ENCODE assay signal across 21 cellular contexts in the genomic region with DNA sequence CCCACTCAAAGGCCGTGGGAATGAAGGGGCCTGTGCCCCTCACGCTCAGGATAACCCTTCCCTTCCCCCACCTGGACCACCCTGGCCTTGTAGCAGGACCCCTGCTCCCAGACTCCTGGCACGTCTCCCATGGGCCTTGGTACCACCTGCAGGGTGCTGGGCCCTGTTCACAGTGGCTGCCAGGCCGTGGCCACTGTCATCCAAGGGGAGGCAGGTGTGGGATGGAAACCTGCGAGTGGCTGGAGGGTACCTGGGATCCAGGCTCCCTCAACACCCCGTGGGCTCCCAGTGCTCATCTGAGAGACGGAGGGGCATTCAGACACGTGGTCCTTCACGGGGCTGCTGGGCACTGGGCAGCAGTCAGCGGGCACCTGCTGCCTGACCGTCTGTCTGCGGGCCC.
DNase-seq lines count a peak whose midpoint lies in the region; ATAC-seq and TF ChIP-seq lines count a peak whose summit lies in the region.
"Had no signal": no experiment of that assay in that cellular context is flagged by ENCODE, and none has a peak within 500 bp of the region (broad histone marks: within the 10 kb centered on the region; RNA-seq: fewer than 3 reads in every experiment).

No MANE protein-coding gene starts in this region.

- no peak for ATAC-seq in IMR-90 (ENCODE audit: low read depth)
- no peak for ATAC-seq in right cardiac atrium
- ATAC-seq in gastrocnemius medialis, result no peak
- no peak for ATAC-seq in GM21825 (IDR thresholded peaks at IDR 0.05; ENCODE audit: unreplicated experiment)
- ATAC-seq: GM12878 had no signal

- H3K4me1 ChIP-seq in IMR-90 (ENCODE audit: control insufficient read depth, insufficient read depth, low read length), result peaks cover 17% of the 10 kb centered on the region
- peaks cover 5% of the 10 kb centered on the region for H3K4me1 ChIP-seq in right cardiac atrium (ENCODE audit: control insufficient read depth, insufficient read depth, low read length)
- H3K4me1 ChIP-seq in gastrocnemius medialis, result peaks cover 11 to 29% of the 10 kb centered on the region in 2 donors
- H3K4me1 ChIP-seq: Caco-2 had no signal

- peak overlapping the region; percentile 91 for H2AK5ac ChIP-seq in IMR-90 (ENCODE audit: low read depth, low read length)

- peak overlapping the region; percentile 21 for H3K27ac ChIP-seq in AG04450 (ENCODE audit: low read depth, low read length)
- no peak overlapping the region for H3K27ac ChIP-seq in IMR-90 (ENCODE audit: insufficient read depth, low read length)
- no peak overlapping the region for H3K27ac ChIP-seq in right cardiac atrium (ENCODE audit: low read length)
- peak overlapping the region; percentile 64 to 84 (median 76) for H3K27ac ChIP-seq in gastrocnemius medialis

- dilution Hi-C loops in IMR-90 (cut with HindIII; ENCODE audit: low sequenced_read_pairs, unreplicated experiment), result no loop called here

- no TSS peak for BruUV-seq in IMR-90 (replicated peaks; lab: Mats Ljungman, UMichigan)

- H3K56ac ChIP-seq in IMR-90 (ENCODE audit: extremely low read depth, insufficient read depth, low read length), result no peak overlapping the region

- H4K91ac ChIP-seq in IMR-90 (ENCODE audit: insufficient read depth, low read depth, low read length), result no peak overlapping the region

- peak overlapping the region; percentile 70; the same call in 1 of the 2 replicates for H2BK120ac ChIP-seq in IMR-90 (ENCODE audit: low read depth, low read length)

- peak overlapping the region; percentile 32 for H4K5ac ChIP-seq in IMR-90 (ENCODE audit: low read depth, low read length)

- H3K4me3 ChIP-seq in AG04450 (ENCODE audit: low read depth, low read length) (no peak overlapping the region), IMR-90 (ENCODE audit: insufficient read depth, low read depth, low read length) (no peak overlapping the region), right cardiac atrium (ENCODE audit: low read length) (no peak overlapping the region), gastrocnemius medialis (no peak overlapping the region)
- H3K4me3 ChIP-seq: BLaER1, GM12878, GM23248 had no signal

- H4K20me1 ChIP-seq in IMR-90 (ENCODE audit: insufficient read depth, low read length), result peaks cover 37% of the 10 kb centered on the region
- H4K20me1 ChIP-seq: BLaER1 had no signal

- POLR2A ChIA-PET in AG04450 (lab: Yijun Ruan, JAX) (no interaction called here), IMR-90 (lab: Charles Lee; ENCODE audit: unreplicated experiment) (no interaction called here)

- H2BK5ac ChIP-seq in IMR-90 (ENCODE audit: low read depth, low read length, poor library complexity, severe bottlenecking), result peak overlapping the region; percentile 28

- in situ Hi-C loops in IMR-90 (cut with MboI; ENCODE audit: low sequenced_read_pairs), result no loop called here
- in situ Hi-C loops in gastrocnemius medialis (cut with MboI; ENCODE audit: low sequenced_read_pairs in 4 of 4), result no loop called here

- no peak overlapping the region for H3K18ac ChIP-seq in IMR-90 (ENCODE audit: low read depth, low read length)

- no peak overlapping the region for H3K23ac ChIP-seq in IMR-90 (ENCODE audit: low read depth, low read length)

- no peak for TF ChIP-seq RAD21 in IMR-90 (IDR thresholded peaks at IDR 0.05; ENCODE audit: low read length)

- CTCF ChIA-PET in AG04450 (lab: Charles Lee), result interaction anchor here (0.6 to 0.8 kb wide), 2 partner anchors 15 to 116 kb away, joined by 3 to 4 read pairs; no protein-coding TSS in a partner anchor
- CTCF ChIA-PET in IMR-90 (lab: Yijun Ruan, JAX), result no interaction called here

- TF ChIP-seq CTCF in AG04450 (IDR thresholded peaks at IDR 0.05; ENCODE audit: low read depth, low read length) (no peak), IMR-90 (conservative IDR thresholded peaks at IDR 0.05; ENCODE audit: low read depth, low read length) (no peak), gastrocnemius medialis (IDR thresholded peaks at IDR 0.05 in 4 of 5, conservative IDR thresholded peaks at IDR 0.05 in 1 of 5) (no peak)

- WGBS in IMR-90 (ENCODE audit: extremely low coverage in 2 of 2, insufficient read length in 1 of 2), 2 experiments, result 97% methylated on average over 5 of the region's 12 CpGs; no CpG with 5 or more reads in 1 of the 2 experiments
- 93% methylated on average over 12 of the region's 12 CpGs for WGBS in right cardiac atrium

- 0 out of 2 replicates have a peak overlapping the region, but pooled peaks have one; percentile 28 for H3K14ac ChIP-seq in IMR-90 (replicated peaks; ENCODE audit: low read depth, low read length)

- peak overlapping the region; percentile 3 for H2AFZ ChIP-seq in IMR-90 (replicated peaks; ENCODE audit: low read length, poor library complexity)
- H2AFZ ChIP-seq: GM23248 had no signal

- H3K36me3 ChIP-seq in IMR-90 (ENCODE audit: control insufficient read depth, insufficient read depth, low read length) (peaks cover 22% of the 10 kb centered on the region), gastrocnemius medialis (peaks cover 0 to 7% of the 10 kb centered on the region in 2 donors)

- peak overlapping the region; percentile 75 for H2AK9ac ChIP-seq in IMR-90 (replicated peaks; ENCODE audit: low read depth, low read length, poor library complexity)

- H3K9me3 ChIP-seq in AG04450 (ENCODE audit: control insufficient read depth, insufficient read depth, low read length) (peaks cover 29% of the 10 kb centered on the region), IMR-90 (ENCODE audit: control insufficient read depth, insufficient read depth, low read length) (peaks cover 9% of the 10 kb centered on the region), right cardiac atrium (ENCODE audit: control insufficient read depth, low read length) (no peaks in the 10 kb centered on the region), gastrocnemius medialis (peaks cover 0 to 4% (median 0%) of the 10 kb centered on the region in 3 donors)

- 0 out of 4 replicates have a peak overlapping the region, but pooled peaks have one; percentile 13 to 35 for H4K8ac ChIP-seq in IMR-90 (ENCODE audit: low read depth in 2 of 2, low read length in 2 of 2)

- peaks cover 56 to 84% of the 10 kb centered on the region in 2 experiments for H3K79me1 ChIP-seq in IMR-90 (ENCODE audit: low read depth in 1 of 2, low read length in 2 of 2)

- no peak for TF ChIP-seq POLR2A in IMR-90 (IDR thresholded peaks at IDR 0.05; ENCODE audit: low read depth, low read length)
- no peak for TF ChIP-seq POLR2A in gastrocnemius medialis (IDR thresholded peaks at IDR 0.05)

- H3K4me2 ChIP-seq in IMR-90 (ENCODE audit: low read depth, low read length), result no peak overlapping the region
- H3K4me2 ChIP-seq: BLaER1 had no signal

- no peak for DNase-seq in AG04450 (ENCODE audit: low read depth, low spot score)
- DNase-seq in IMR-90, result no peak
- peak in 2 of 3 donors; percentile 11 to 59 for DNase-seq in right cardiac atrium
- DNase-seq in gastrocnemius medialis, result no peak
- DNase-seq in NCI-H1092 treated with DMSO at 0.1 percent for 48 hours (lab: John Stamatoyannopoulos, UW), result no peak
- DNase-seq in AML-193 (lab: John Stamatoyannopoulos, UW), result no peak
- DNase-seq: Caco-2; CD4-positive, alpha-beta memory T cell; DND-41; GM23248; HCEC 1CT; Karpas-422; NCI-H1417; NCI-H1694 treated with DMSO at 0.1 percent for 48 hours; NCI-H2081 treated with DMSO at 0.1 percent for 48 hours; NCI-H2171 treated with DMSO at 0.1 percent for 48 hours; NCI-H446; NCI-H526 had no signal

- no peaks in the 10 kb centered on the region for H3K27me3 ChIP-seq in AG04450 (ENCODE audit: control insufficient read depth, insufficient read depth, low read length)
- no peaks in the 10 kb centered on the region for H3K27me3 ChIP-seq in IMR-90 (ENCODE audit: control insufficient read depth, insufficient read depth, low read length)
- no peaks in the 10 kb centered on the region for H3K27me3 ChIP-seq in right cardiac atrium (ENCODE audit: control insufficient read depth, insufficient read depth)
- H3K27me3 ChIP-seq in gastrocnemius medialis, result no peaks in the 10 kb centered on the region

- H2BK20ac ChIP-seq in IMR-90 (ENCODE audit: low read depth, low read length), result peak overlapping the region; percentile 26; the same call in 1 of the 2 replicates

- 0 out of 3 replicates have a peak overlapping the region, but pooled peaks have one; percentile 21 for H2BK15ac ChIP-seq in IMR-90 (ENCODE audit: low read depth, low read length)

- no peak overlapping the region for H3K9ac ChIP-seq in IMR-90 (ENCODE audit: low read depth, low read length)
- H3K9ac ChIP-seq: BLaER1 had no signal

- H3K4ac ChIP-seq in IMR-90 (ENCODE audit: low read depth, low read length), result peak overlapping the region; percentile 57

- peaks cover 38% of the 10 kb centered on the region for H3K9me1 ChIP-seq in IMR-90 (ENCODE audit: insufficient read depth, low read length)

- intact Hi-C loops in IMR-90 (cut with micrococcal nuclease), result no loop called here
- intact Hi-C loops in right cardiac atrium (cut with DNase I), result no loop called here
- intact Hi-C loops in gastrocnemius medialis (cut with DNase I; ENCODE audit: low total_unique reads), result no loop called here

TF ChIP-seq in IMR-90, 13 proteins besides CTCF, POLR2A, EP300 and RAD21:
- TF ChIP-seq SMC3 (IDR thresholded peaks at IDR 0.05; ENCODE audit: low read depth, low read length) (no peak), MAFK (IDR thresholded peaks at IDR 0.05; ENCODE audit: low read depth, low read length) (no peak), MXI1 (IDR thresholded peaks at IDR 0.05; ENCODE audit: borderline replicate concordance, low read depth, low read length) (no peak)

Comparison
In these comparisons a context has a peak if more than half of its experiments do, and no peak if none do; other contexts are left out.
1. DNase-seq: peak in right cardiac atrium (2 of 3); none in AG04450 (single experiment), IMR-90 (single experiment), gastrocnemius medialis (0 of 2), NCI-H1092 treated with DMSO at 0.1 percent for 48 hours (single experiment) and AML-193 (0 of 2).
2. H3K27ac ChIP-seq: peak in AG04450 (single experiment) and gastrocnemius medialis (4 of 4); none in IMR-90 (single experiment) and right cardiac atrium (single experiment).